In genomic region chr2:53610260-53610659, GRCh38 we compare ENCODE assay signal across 27 cellular contexts.
"Had no signal": no experiment of that assay in that cellular context is flagged by ENCODE, and none has a peak within 500 bp of the region (broad histone marks: within the 10 kb centered on the region; RNA-seq: fewer than 3 reads in every experiment).

No MANE protein-coding gene starts in this region.

- H3K36me3 ChIP-seq: SJCRH30 had no signal

- H3K27ac ChIP-seq: PC-9, RWPE1, SJCRH30, SK-N-MC had no signal

- H3K4me3 ChIP-seq: PC-9, SJCRH30, SK-N-MC had no signal

- DNase-seq: Kasumi-1, MM.1S, MV-4-11, NCI-H1092, NCI-H1105, NCI-H1417 treated with DMSO at 0.1 percent for 48 hours, NCI-H1436 treated with DMSO at 0.1 percent for 48 hours, NCI-H1694 treated with DMSO at 0.1 percent for 48 hours, NCI-H187 treated with DMSO at 0.1 percent for 48 hours, NCI-H2029, NCI-H2081, NCI-H2171 treated with DMSO at 0.1 percent for 48 hours, NCI-H2227 treated with DMSO at 0.1 percent for 48 hours, NCI-H345, NCI-H510A treated with DMSO at 0.1 percent for 48 hours, NCI-H524 treated with DMSO at 0.1 percent for 48 hours, NCI-H526 treated with DMSO at 0.1 percent for 48 hours, NCI-H774, PC-9, SHP77, SIG-M5, SJCRH30 had no signal

- H3K27me3 ChIP-seq: SJCRH30 had no signal

- H3K4me1 ChIP-seq: SJCRH30 had no signal

- H3K9me3 ChIP-seq: SJCRH30 had no signal

- ATAC-seq: Panc1, Right ventricle myocardium inferior, SK-N-SH treated with all-trans-retinoic acid at 6 μM for 48 hours had no signal
